20 cellular contexts compared by ENCODE assay signal in the genomic region with DNA sequence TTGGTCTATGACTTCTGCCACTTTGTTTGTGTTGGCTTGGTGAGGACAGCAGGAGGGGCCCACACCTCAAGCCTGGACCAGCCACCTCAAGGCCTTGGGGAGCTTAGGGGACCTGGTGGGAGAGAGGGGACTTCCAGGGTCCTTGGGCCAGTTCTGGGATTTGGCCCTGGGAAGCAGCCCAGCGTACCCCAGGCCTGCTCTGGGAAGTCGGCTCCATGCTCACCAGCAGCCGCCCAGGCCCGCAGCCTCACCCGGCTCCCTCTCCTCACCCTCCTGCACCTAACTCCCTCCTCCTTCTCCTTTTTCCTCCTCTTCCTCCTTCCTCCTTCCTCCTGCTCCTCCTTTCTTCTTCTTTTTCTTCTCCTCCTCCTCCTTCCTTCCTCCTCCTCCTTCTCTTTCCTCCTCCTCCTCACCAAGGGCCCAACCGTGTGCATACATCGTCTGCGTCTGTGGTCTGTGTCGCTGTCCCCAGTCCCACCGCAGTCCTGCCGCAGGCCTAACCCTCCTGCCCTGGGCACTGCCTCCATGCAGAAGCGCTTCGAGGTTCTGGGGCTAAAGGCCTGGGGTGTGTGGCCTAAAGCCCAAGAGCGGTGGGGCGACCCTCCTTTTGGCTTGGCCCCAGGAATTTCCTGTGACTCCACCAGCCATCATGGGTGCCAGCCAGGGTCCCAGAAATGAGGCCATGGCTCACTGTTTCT. TPM values are rescaled to one million over a fixed set of nuclear protein-coding genes. Genes with fewer than 3 reads are reported as not detected.
A peak's percentile ranks its signal among the peaks of the same experiment; 100 is the strongest.
DNase-seq lines count a peak whose midpoint lies in the region; FAIRE-seq and TF ChIP-seq lines count a peak whose summit lies in the region.
"Had no signal": no experiment of that assay in that cellular context is flagged by ENCODE, and none has a peak within 500 bp of the region (broad histone marks: within the 10 kb centered on the region; RNA-seq: fewer than 3 reads in every experiment).

No MANE protein-coding gene starts in this region.

- TF ChIP-seq POLR2A in endothelial cell of umbilical vein (IDR thresholded peaks at IDR 0.05; ENCODE audit: low read depth, low read length) = no peak

- H3K9ac ChIP-seq in endothelial cell of umbilical vein (replicated peaks; ENCODE audit: extremely low read depth, insufficient read depth, low read length) (no peak overlapping the region), MM.1S (ENCODE audit: low read length) (no peak overlapping the region)
- H3K9ac ChIP-seq: KMS-11 had no signal

- POLR2A ChIA-PET in endothelial cell of umbilical vein (lab: Charles Lee) = no interaction called here

- no peak overlapping the region for H2AFZ ChIP-seq in endothelial cell of umbilical vein (ENCODE audit: low read depth, low read length)
- no peak overlapping the region for H2AFZ ChIP-seq in MM.1S (ENCODE audit: low read length)

- H3K27me3 ChIP-seq in endothelial cell of umbilical vein (ENCODE audit: control insufficient read depth in 2 of 2, insufficient read depth in 2 of 2, low read length in 2 of 2) = peaks cover 85 to 100% of the 10 kb centered on the region in 2 experiments
- peaks cover 87% of the 10 kb centered on the region for H3K27me3 ChIP-seq in MM.1S (replicated peaks; ENCODE audit: insufficient read depth, low read length)

- BruUV-seq in endothelial cell of umbilical vein (replicated peaks; lab: Mats Ljungman, UMichigan) = no TSS peak

- CTCF ChIA-PET in endothelial cell of umbilical vein (lab: Charles Lee) = interaction anchor here (0.7 to 1.3 kb wide), 2 partner anchors 28 to 83 kb away, joined by 3 to 4 read pairs; no protein-coding TSS in a partner anchor

- no peak for FAIRE-seq in endothelial cell of umbilical vein (lab: Jason Lieb, UNC)

- H3K27ac ChIP-seq in endothelial cell of umbilical vein (ENCODE audit: insufficient read depth, low read depth, low read length) = no peak overlapping the region
- H3K27ac ChIP-seq in MM.1S (ENCODE audit: low read length) = no peak overlapping the region
- H3K27ac ChIP-seq: C4-2B, KMS-11 had no signal

- H3K4me2 ChIP-seq in endothelial cell of umbilical vein (ENCODE audit: insufficient read depth, low read length) = no peak overlapping the region
- H3K4me2 ChIP-seq in MM.1S (ENCODE audit: low read depth, low read length) = no peak overlapping the region
- H3K4me2 ChIP-seq: KMS-11 had no signal

- dilution Hi-C loops in endothelial cell of umbilical vein (cut with MboI; ENCODE audit: extremely low pct_ligation_motif_present, low sequenced_read_pairs) = no loop called here

- intact Hi-C loops in endothelial cell of umbilical vein (cut with micrococcal nuclease) (loop anchor here (5.0 kb wide), 1 partner anchor 49 kb away; no protein-coding TSS in a partner anchor), posterior vena cava (cut with DNase I) (no loop called here)

- no peaks in the 10 kb centered on the region for H3F3A ChIP-seq in MM.1S (ENCODE audit: insufficient read depth, low read length)

- no peak overlapping the region for H3K4me3 ChIP-seq in endothelial cell of umbilical vein (replicated peaks in 1 of 3; ENCODE audit: insufficient read depth in 1 of 3, low read depth in 1 of 3, low read length in 3 of 3)
- no peak overlapping the region for H3K4me3 ChIP-seq in MM.1S (ENCODE audit: low read length)

- no peak for TF ChIP-seq CTCF in GM10266 (IDR thresholded peaks at IDR 0.05; ENCODE audit: control insufficient read depth, insufficient read depth, low read depth, missing control alignments)
- TF ChIP-seq CTCF in endothelial cell of umbilical vein (IDR thresholded peaks at IDR 0.05; ENCODE audit: extremely low read depth in 1 of 2, insufficient read depth in 1 of 2, low read depth in 1 of 2, low read length in 2 of 2) = no peak
- TF ChIP-seq CTCF in MM.1S (IDR thresholded peaks at IDR 0.05; ENCODE audit: low read length) = no peak

- H4K20me1 ChIP-seq in endothelial cell of umbilical vein (replicated peaks; ENCODE audit: control insufficient read depth, extremely low read depth, insufficient read depth, low read length) (no peaks in the 10 kb centered on the region), MM.1S (ENCODE audit: insufficient read depth, low read length) (no peaks in the 10 kb centered on the region)

- H3K9me1 ChIP-seq in endothelial cell of umbilical vein (replicated peaks; ENCODE audit: control insufficient read depth, extremely low read depth, insufficient read depth, low read length) = no peaks in the 10 kb centered on the region

- H3K79me2 ChIP-seq in endothelial cell of umbilical vein (ENCODE audit: control insufficient read depth, insufficient read depth, low read length) = no peaks in the 10 kb centered on the region
- H3K79me2 ChIP-seq in MM.1S (ENCODE audit: low read length) = no peaks in the 10 kb centered on the region

- peak; percentile 26 for DNase-seq in GM10266 (ENCODE audit: extremely low spot score)
- DNase-seq in HuH-7.5 (ENCODE audit: low spot score) = peak; percentile 30
- no peak for DNase-seq in endothelial cell of umbilical vein (ENCODE audit: low read depth, low spot score)
- DNase-seq in posterior vena cava (ENCODE audit: low spot score) = peak; percentile 19
- DNase-seq in MM.1S = no peak
- DNase-seq in cortex of kidney (lab: John Stamatoyannopoulos, UW) = no peak
- DNase-seq in DMS79 (lab: John Stamatoyannopoulos, UW) = no peak
- DNase-seq: NCI-H1048, NCI-H1436 treated with DMSO at 0.1 percent for 48 hours, NCI-H2029 treated with DMSO at 0.1 percent for 48 hours, NCI-H2171 treated with DMSO at 0.1 percent for 48 hours, NCI-H446 treated with DMSO at 0.1 percent for 48 hours, NCI-H748 treated with DMSO at 0.1 percent for 48 hours, OCI-M1, SIG-M5 had no signal

- H3K36me3 ChIP-seq in endothelial cell of umbilical vein (ENCODE audit: control insufficient read depth in 2 of 2, extremely low read depth in 1 of 2, insufficient read depth in 2 of 2, low read length in 2 of 2) (no peaks in the 10 kb centered on the region), MM.1S (replicated peaks; ENCODE audit: insufficient read depth, low read length) (no peaks in the 10 kb centered on the region)

- H3K9me3 ChIP-seq in endothelial cell of umbilical vein (replicated peaks; ENCODE audit: control insufficient read depth, insufficient read depth, low read length) = no peaks in the 10 kb centered on the region
- H3K9me3 ChIP-seq in MM.1S (replicated peaks; ENCODE audit: insufficient read depth, low read length) = no peaks in the 10 kb centered on the region; the same call in 1 of the 2 replicates

- no peaks in the 10 kb centered on the region for H3K9me2 ChIP-seq in MM.1S (replicated peaks; ENCODE audit: insufficient read depth, low read length)

- H3K4me1 ChIP-seq in endothelial cell of umbilical vein (ENCODE audit: control insufficient read depth, extremely low read depth, insufficient read depth, low read length) (no peaks in the 10 kb centered on the region), MM.1S (ENCODE audit: low read length) (no peaks in the 10 kb centered on the region)

TF ChIP-seq in endothelial cell of umbilical vein, 7 proteins besides CTCF, POLR2A, EP300 and RAD21:
- peak; percentile 80 for TF ChIP-seq EZH2 (IDR thresholded peaks at IDR 0.05; ENCODE audit: borderline replicate concordance, low read depth, low read length, severe bottlenecking)
- no peak for TF ChIP-seq FOS (IDR thresholded peaks at IDR 0.05; ENCODE audit: borderline replicate concordance, insufficient read depth, low read length)

RNA-seq across cellular contexts. Expression of a gene that starts 5.3 kb away (rescaled TPM):
- total RNA-seq in endothelial cell of umbilical vein (not detected in 2 replicates), posterior vena cava (under 1 TPM; 0.14 to 0.19 TPM)
- not detected in 2 replicates for polyA plus RNA-seq in endothelial cell of umbilical vein
- not detected in 2 replicates for polyA plus RNA-seq in endothelial cell of umbilical vein (2011; cell fraction: cytosol; rRNA removed)
- polyA plus RNA-seq in endothelial cell of umbilical vein (2011; cell fraction: nucleus; rRNA removed) = not detected in 2 replicates
- polyA plus RNA-seq in endothelial cell of umbilical vein (2012) = not detected in 2 replicates
- not detected in 2 replicates for polyA minus RNA-seq in endothelial cell of umbilical vein
- polyA minus RNA-seq in endothelial cell of umbilical vein (2011; cell fraction: cytosol; rRNA and poly(A)+ RNA removed) = not detected
- polyA minus RNA-seq in endothelial cell of umbilical vein (2011; cell fraction: nucleus; rRNA and poly(A)+ RNA removed) = not detected in 2 replicates
- total RNA-seq: A673, M059J, RPMI7951 had no signal

Comparison
In these comparisons a context has a peak if more than half of its experiments do, and no peak if none do; other contexts are left out.
1. DNase-seq: peak in GM10266 (single experiment), HuH-7.5 (single experiment) and posterior vena cava (single experiment); none in endothelial cell of umbilical vein (single experiment), MM.1S (single experiment), cortex of kidney (single experiment) and DMS79 (single experiment).